ENCODE assay signal across 1 cellular context in genomic region chr6:18302561-18303439, GRCh38.
TF ChIP-seq lines count a peak whose summit lies in the region.

No MANE protein-coding gene starts in this region.

TF ChIP-seq in A549, 52 proteins besides CTCF, POLR2A, EP300 and RAD21 (continued from another document):
- TF ChIP-seq REST (IDR thresholded peaks at IDR 0.05) (no peak), RCOR1 (IDR thresholded peaks at IDR 0.05; ENCODE audit: low read depth, low read length) (no peak), MAX (IDR thresholded peaks at IDR 0.05) (no peak), ATOH8 (CRISPR knock-in tag; IDR thresholded peaks at IDR 0.05; ENCODE audit: low read depth) (no peak), HOXB5 (CRISPR knock-in tag; IDR thresholded peaks at IDR 0.05) (no peak), ZSCAN20 (CRISPR knock-in tag; IDR thresholded peaks at IDR 0.05) (no peak), FOSL2 (IDR thresholded peaks at IDR 0.05) (no peak), FOSL2 (CRISPR knock-in tag; IDR thresholded peaks at IDR 0.05) (no peak), NFE2L2 (conservative IDR thresholded peaks at IDR 0.05; ENCODE audit: low read length) (no peak), MAFK (IDR thresholded peaks at IDR 0.05; ENCODE audit: partially characterized antibody) (no peak), PBX3 (IDR thresholded peaks at IDR 0.05) (no peak), CBX2 (IDR thresholded peaks at IDR 0.05; ENCODE audit: borderline replicate concordance, low read depth) (no peak), RARB (CRISPR knock-in tag; IDR thresholded peaks at IDR 0.05) (no peak), SREBF2 (IDR thresholded peaks at IDR 0.05) (no peak), RNF2 (IDR thresholded peaks at IDR 0.05; ENCODE audit: borderline replicate concordance, low read depth) (no peak), BCL3 (IDR thresholded peaks at IDR 0.05) (no peak), EHF (CRISPR knock-in tag; IDR thresholded peaks at IDR 0.05) (no peak), NR3C1 (IDR thresholded peaks at IDR 0.05) (no peak)
TF ChIP-seq in A549: peak in this region for 0.
